ENCODE assay signal across 24 cellular contexts in genomic region chr13:59384154-59384553, GRCh38.
"Had no signal": no experiment of that assay in that cellular context is flagged by ENCODE, and none has a peak within 500 bp of the region (broad histone marks: within the 10 kb centered on the region; RNA-seq: fewer than 3 reads in every experiment).

No MANE protein-coding gene starts in this region.

- H3K27ac ChIP-seq: brain microvascular endothelial cell, cardiac muscle cell, KMS-11, SJSA1 had no signal

- H3K4me3 ChIP-seq: cardiac muscle cell, SJSA1 had no signal

- DNase-seq: activated CD4-positive, alpha-beta memory T cell treated with anti-CD3 and anti-CD28 coated beads, Interleukin-2, amount 10 ng/mL, durations not matched to agents 7 days and 5 days; activated CD4-positive, alpha-beta T cell treated with anti-CD3 and anti-CD28 coated beads, Interleukin-2, amount 10 ng/mL, durations not matched to agents 7 days and 5 days; activated gamma-delta T cell; activated naive CD4-positive, alpha-beta T cell treated with anti-CD3 and anti-CD28 coated beads, Interleukin-2, amount 10 ng/mL, durations not matched to agents 7 days and 5 days; activated naive CD8-positive, alpha-beta T cell treated with anti-CD3 and anti-CD28 coated beads for 36 hours; activated T-cell treated with anti-CD3 and anti-CD28 coated beads for 4 hours; activated T-cell treated with anti-CD3 and anti-CD28 coated beads, Interleukin-2, amount 50 U/mL, for 48 hours; brain microvascular endothelial cell; NCI-H1092; NCI-H1417; NCI-H2029 treated with DMSO at 0.1 percent for 48 hours; NCI-H510A treated with DMSO at 0.1 percent for 48 hours; NCI-H69; PC-3; SHP77; T-helper 17 cell; T-helper 9 cell had no signal

- ATAC-seq: activated T-helper 17 cell treated with anti-CD3 and anti-CD28 coated beads, Interleukin-2, amount 50 U/mL, for 72 hours; PC-3; T-helper 17 cell; WTC11 had no signal

- H3K9ac ChIP-seq: KMS-11 had no signal

- H3K9me3 ChIP-seq: SJSA1 had no signal

- H3K4me2 ChIP-seq: KMS-11 had no signal

- FAIRE-seq: RCC 7860, TTC549 had no signal

- H3K4me1 ChIP-seq: SJSA1 had no signal

- H3K27me3 ChIP-seq: brain microvascular endothelial cell, cardiac muscle cell, SJSA1 had no signal

- H3K36me3 ChIP-seq: brain microvascular endothelial cell, cardiac muscle cell, SJSA1 had no signal
